20 cellular contexts compared by ENCODE assay signal in the genomic region with DNA sequence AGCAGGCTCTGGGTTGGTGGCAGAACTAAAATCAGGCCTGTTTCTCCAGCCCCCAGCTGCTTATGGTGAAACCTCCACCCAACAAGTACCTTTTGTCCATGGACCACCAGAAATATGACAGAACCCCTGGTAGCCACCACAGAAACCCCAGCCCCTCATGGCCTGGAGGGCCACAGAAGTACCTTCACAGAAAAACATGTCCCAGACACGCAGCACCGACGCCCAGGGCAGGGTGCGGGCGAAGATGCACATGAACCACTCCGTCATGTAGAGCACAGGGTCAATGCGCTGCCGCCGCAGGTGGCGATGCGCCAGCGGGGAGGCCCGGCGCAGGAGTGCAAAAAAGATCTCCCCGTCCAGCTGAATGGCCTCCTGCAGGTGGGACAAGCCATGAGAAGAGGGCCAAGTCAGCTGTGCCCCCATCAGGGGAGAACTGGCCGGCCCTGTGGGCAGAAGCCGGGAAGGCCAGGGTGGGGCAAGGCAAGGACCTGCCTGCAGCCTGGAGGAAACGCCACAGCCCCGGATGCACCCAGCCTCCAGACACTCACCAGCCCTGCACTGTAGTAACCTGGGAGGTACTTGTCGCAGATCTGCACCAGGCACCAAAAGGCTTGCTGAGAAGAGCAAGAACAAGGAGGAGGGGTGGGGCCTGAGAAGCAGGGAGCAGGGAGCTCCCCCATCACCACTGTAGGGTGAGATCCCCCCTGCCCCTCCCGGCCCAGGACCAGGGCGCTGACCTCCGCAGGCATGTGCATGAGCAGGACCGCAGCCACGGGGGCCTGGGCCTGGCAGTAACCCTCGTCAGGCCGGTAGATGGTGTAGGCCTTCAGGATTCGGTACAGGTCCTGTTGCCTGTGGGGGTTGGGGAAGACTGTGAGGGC. TPM values are rescaled to one million over a fixed set of nuclear protein-coding genes. Genes with fewer than 3 reads are reported as not detected.
"Had no signal": no experiment of that assay in that cellular context is flagged by ENCODE, and none has a peak within 500 bp of the region (broad histone marks: within the 10 kb centered on the region; RNA-seq: fewer than 3 reads in every experiment).

No MANE protein-coding gene starts in this region.

- H3K27me3 ChIP-seq: ascending aorta, heart left ventricle, stomach, uterus had no signal

- DNase-seq: activated CD4-positive, alpha-beta memory T cell treated with anti-CD3 and anti-CD28 coated beads, Interleukin-2, amount 10 ng/mL, durations not matched to agents 7 days and 5 days; activated effector memory CD4-positive, alpha-beta T cell treated with anti-CD3 and anti-CD28 coated beads, Interleukin-2, amount 50 U/mL, for 16 hours; effector CD8-positive, alpha-beta T cell; heart left ventricle; stimulated activated CD4-positive, alpha-beta T cell treated with anti-CD3 and anti-CD28 coated beads, Interleukin-4, amount 100 ng/mL, for 1 hour; stomach; T-helper 2 cell; uterus had no signal

- H3K4me3 ChIP-seq: ascending aorta, coronary artery, heart left ventricle, stomach, thoracic aorta, uterus had no signal

- H3K36me3 ChIP-seq: uterus had no signal

- H3K9me3 Mint-ChIP-seq: activated CD4-positive, alpha-beta memory T cell treated with anti-CD3 and anti-CD28 coated beads, Interleukin-2, amount 10 ng/mL, durations not matched to agents 7 days and 5 days; memory B cell; nephron had no signal

- ATAC-seq: activated CD4-positive, CD25-positive, alpha-beta regulatory T cell treated with anti-CD3 and anti-CD28 coated beads, Interleukin-2, amount 50 U/mL, for 24 hours; heart left ventricle; left lobe of liver had no signal

- H3K27ac Mint-ChIP-seq: activated CD4-positive, alpha-beta memory T cell treated with anti-CD3 and anti-CD28 coated beads, Interleukin-2, amount 10 ng/mL, durations not matched to agents 7 days and 5 days; nephron had no signal

- H3K27ac ChIP-seq: ascending aorta, coronary artery, heart left ventricle, stomach, thoracic aorta, uterus had no signal

- H3K4me3 Mint-ChIP-seq: activated CD4-positive, alpha-beta memory T cell treated with anti-CD3 and anti-CD28 coated beads, Interleukin-2, amount 10 ng/mL, durations not matched to agents 7 days and 5 days; memory B cell; nephron had no signal

- H3K27me3 Mint-ChIP-seq: activated CD4-positive, alpha-beta memory T cell treated with anti-CD3 and anti-CD28 coated beads, Interleukin-2, amount 10 ng/mL, durations not matched to agents 7 days and 5 days; memory B cell had no signal

- H3K9me3 ChIP-seq: ascending aorta, heart left ventricle, stomach, thoracic aorta, uterus had no signal

- FAIRE-seq: frontal cortex, TTC549 had no signal

RNA-seq across cellular contexts. Expression of a gene that starts 15.4 kb away (rescaled TPM):
- total RNA-seq: ascending aorta, fibroblast of lung, frontal cortex, heart left ventricle, left lobe of liver, osteocyte, pulmonary artery endothelial cell, stomach had no signal
- polyA plus RNA-seq: heart left ventricle had no signal

RNA-seq across cellular contexts. Expression of a gene that starts 23.1 kb away (rescaled TPM):
- total RNA-seq: ascending aorta, frontal cortex had no signal
- polyA plus RNA-seq: fibroblast of lung had no signal
